Comparison of ENCODE assay signal across 9 cellular contexts in genomic region chr1:151710187-151710586, GRCh38. TPM values are rescaled to one million over a fixed set of nuclear protein-coding genes. Genes with fewer than 3 reads are reported as not detected.
A peak's percentile ranks its signal among the peaks of the same experiment; 100 is the strongest.
DNase-seq lines count a peak whose midpoint lies in the region; ATAC-seq and TF ChIP-seq lines count a peak whose summit lies in the region.
"Had no signal": no experiment of that assay in that cellular context is flagged by ENCODE, and none has a peak within 500 bp of the region (broad histone marks: within the 10 kb centered on the region; RNA-seq: fewer than 3 reads in every experiment).

No MANE protein-coding gene starts in this region.

- no peak for ATAC-seq in GM19023 (IDR thresholded peaks at IDR 0.05; ENCODE audit: unreplicated experiment)
- ATAC-seq in GM19324 (IDR thresholded peaks at IDR 0.05; ENCODE audit: low FRiP score, unreplicated experiment), result no peak

- TF ChIP-seq POLR2A in testis (IDR thresholded peaks at IDR 0.05), result no peak

- no peak overlapping the region for H3K4me3 ChIP-seq in left ventricle myocardium inferior
- no peak overlapping the region for H3K4me3 ChIP-seq in testis
- H3K4me3 ChIP-seq in tibial artery, result no peak overlapping the region

- H3K36me3 ChIP-seq in left ventricle myocardium inferior (no peaks in the 10 kb centered on the region), testis (ENCODE audit: low read depth, missing control alignments) (no peaks in the 10 kb centered on the region), tibial artery (no peaks in the 10 kb centered on the region)

- peak; percentile 64 for DNase-seq in cardiac septum (ENCODE audit: low spot score)
- DNase-seq in left ventricle myocardium inferior, result no peak
- peak; percentile 66 for DNase-seq in activated CD4-positive, alpha-beta T cell treated with anti-CD3 and anti-CD28 coated beads for 48 hours
- peak; percentile 21 for DNase-seq in fibroblast of peridontal ligament (ENCODE audit: extremely low read depth)
- DNase-seq in testis, result peak; percentile 74
- no peak for DNase-seq in tibial artery

- H3K9me3 ChIP-seq in left ventricle myocardium inferior (replicated peaks) (no peaks in the 10 kb centered on the region), testis (no peaks in the 10 kb centered on the region), tibial artery (no peaks in the 10 kb centered on the region)

- WGBS in testis, 2 donors, result 27 to 47% methylated on average over 11 of the region's 11 CpGs

- intact Hi-C loops in cardiac septum (cut with DNase I) (no loop called here), left ventricle myocardium inferior (cut with micrococcal nuclease) (no loop called here), testis (cut with DNase I; ENCODE audit: low total_unique reads) (no loop called here), tibial artery (cut with DNase I; ENCODE audit: low total_unique reads) (no loop called here)

- H3K27ac ChIP-seq in left ventricle myocardium inferior (replicated peaks), result no peak overlapping the region
- H3K27ac ChIP-seq in testis, result no peak overlapping the region
- H3K27ac ChIP-seq in tibial artery, result no peak overlapping the region

- H3K4me1 ChIP-seq in left ventricle myocardium inferior (no peaks in the 10 kb centered on the region), testis (no peaks in the 10 kb centered on the region), tibial artery (no peaks in the 10 kb centered on the region)

- no peak for TF ChIP-seq CTCF in left ventricle myocardium inferior (IDR thresholded peaks at IDR 0.05; ENCODE audit: borderline replicate concordance)
- no peak for TF ChIP-seq CTCF in testis (IDR thresholded peaks at IDR 0.05)
- TF ChIP-seq CTCF in tibial artery (IDR thresholded peaks at IDR 0.05), result no peak

- H3K27me3 ChIP-seq in left ventricle myocardium inferior (ENCODE audit: low read depth), result peaks cover 48% of the 10 kb centered on the region
- H3K27me3 ChIP-seq in testis, result no peaks in the 10 kb centered on the region
- H3K27me3 ChIP-seq in tibial artery, result peaks cover 0 to 10% of the 10 kb centered on the region in 2 donors

RNA-seq across cellular contexts. Expression of gene CELF3, which starts 6.4 kb away (rescaled TPM):
- total RNA-seq in cardiac septum (not detected), left ventricle myocardium inferior (not detected), testis (1 to 10 TPM; 3.2 to 4.6 TPM)
- 2.6 TPM for polyA plus RNA-seq in testis (ENCODE audit: insufficient read depth, low read depth, low replicate concordance)
- total RNA-seq: NCI-H460 had no signal

RNA-seq across cellular contexts. Expression of gene RIIAD1, which starts 11.1 kb away (rescaled TPM):
- total RNA-seq in cardiac septum (4.3 TPM), left ventricle myocardium inferior (5.6 TPM), testis (10 to 100 TPM in 1 of 2 donors, 1 to 10 TPM in 1; 6.4 to 30.2 TPM)
- 20.5 TPM for polyA plus RNA-seq in testis (ENCODE audit: insufficient read depth, low read depth, low replicate concordance)
- total RNA-seq: NCI-H460 had no signal

RNA-seq across cellular contexts. Expression of gene MRPL9, which starts 53.1 kb away (rescaled TPM):
- total RNA-seq in cardiac septum (43.2 TPM), left ventricle myocardium inferior (41.8 TPM), testis (10 to 100 TPM; 53.5 to 70.6 TPM)
- 75.0 TPM for polyA plus RNA-seq in testis (ENCODE audit: insufficient read depth, low read depth, low replicate concordance)

Comparison
In these comparisons a context has a peak if more than half of its experiments do, and no peak if none do; other contexts are left out.
1. DNase-seq: peak in cardiac septum (single experiment), activated CD4-positive, alpha-beta T cell treated with anti-CD3 and anti-CD28 coated beads for 48 hours (single experiment), fibroblast of peridontal ligament (single experiment) and testis (single experiment); none in left ventricle myocardium inferior (single experiment) and tibial artery (0 of 2).